In the genomic region with DNA sequence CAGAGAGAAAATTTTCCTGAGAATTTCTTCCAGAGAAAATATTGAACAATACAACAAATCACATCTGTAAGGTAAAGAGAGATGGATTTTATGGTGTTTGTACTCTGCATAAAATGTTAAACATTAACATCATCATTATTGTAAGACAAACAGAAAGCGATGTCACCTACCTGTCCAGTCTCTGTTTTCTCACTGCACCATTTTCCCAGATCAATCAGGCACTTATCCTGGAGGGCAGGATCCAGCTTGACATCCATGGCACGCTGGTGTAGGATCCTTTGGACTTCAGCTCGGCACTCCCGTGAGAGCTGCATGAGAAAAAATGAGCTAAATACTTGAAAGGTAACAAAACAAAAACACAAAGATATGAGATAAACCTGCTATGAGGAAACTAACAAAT, we compare ENCODE assay signal across 20 cellular contexts. TPM values are rescaled to one million over a fixed set of nuclear protein-coding genes. Genes with fewer than 3 reads are reported as not detected.
DNase-seq lines count a peak whose midpoint lies in the region; ATAC-seq, FAIRE-seq and TF ChIP-seq lines count a peak whose summit lies in the region.
"Had no signal": no experiment of that assay in that cellular context is flagged by ENCODE, and none has a peak within 500 bp of the region (broad histone marks: within the 10 kb centered on the region; RNA-seq: fewer than 3 reads in every experiment).

No MANE protein-coding gene starts in this region.

- intact Hi-C loops in CD14-positive monocyte (cut with micrococcal nuclease) = loop anchor here in 1 of 2 donors (10.0 kb wide), 1 partner anchor 148 kb away; no protein-coding TSS in a partner anchor

- WGBS in A549 (ENCODE audit: missing lambda C conversion rate) = 25% methylated on average over 4 of the region's 4 CpGs

- DNase-seq in A549 (ENCODE audit: low read depth in 1 of 2, low spot score in 1 of 2) (peak in 1 of 2 experiments; percentile 25), DMS53 treated with DMSO at 0.1 percent for 48 hours (lab: John Stamatoyannopoulos, UW; ENCODE audit: unreplicated experiment) (peak; percentile 45), mucosa of gallbladder (ENCODE audit: low spot score) (peak; percentile 66), urothelium cell line (ENCODE audit: low spot score) (no peak), CD14-positive monocyte (ENCODE audit: low spot score) (no peak)
- DNase-seq: CD4-positive, alpha-beta T cell; DMS79; Karpas-422; NCI-H1694; NCI-H2081; NCI-H2171 treated with DMSO at 0.1 percent for 48 hours; NCI-H524 treated with DMSO at 0.1 percent for 48 hours; NCI-H82; SJCRH30 had no signal

- peaks cover 79 to 93% of the 10 kb centered on the region in 2 donors for H3K36me3 Mint-ChIP-seq in CD14-positive monocyte

- no peak overlapping the region for H3K4me3 Mint-ChIP-seq in CD14-positive monocyte
- H3K4me3 Mint-ChIP-seq: CD4-positive, alpha-beta T cell; IgD-negative memory B cell had no signal

- TF ChIP-seq CTCF in A549 (IDR thresholded peaks at IDR 0.05) = no peak
- TF ChIP-seq CTCF in VCaP (conservative IDR thresholded peaks at IDR 0.05) = no peak
- TF ChIP-seq CTCF in CD14-positive monocyte (IDR thresholded peaks at IDR 0.05) = no peak

- no peak overlapping the region for H3K4me3 ChIP-seq in A549
- H3K4me3 ChIP-seq: Peyer's patch, SJCRH30 had no signal

- FAIRE-seq in A549 (lab: Jason Lieb, UNC) = no peak
- no peak for FAIRE-seq in urothelium cell line (lab: Jason Lieb, UNC)

- H3K27me3 Mint-ChIP-seq in CD14-positive monocyte (ENCODE audit: low read depth in 3 of 3) = no peaks in the 10 kb centered on the region
- H3K27me3 Mint-ChIP-seq: CD4-positive, alpha-beta T cell; IgD-negative memory B cell had no signal

- H3K4me1 ChIP-seq in A549 = peaks cover 46% of the 10 kb centered on the region
- H3K4me1 ChIP-seq: SJCRH30 had no signal

- no peak for TF ChIP-seq POLR2A in A549 (IDR thresholded peaks at IDR 0.05; ENCODE audit: low read length)

- ATAC-seq in A549 (no peak), HG03095 (IDR thresholded peaks at IDR 0.05; ENCODE audit: unreplicated experiment) (no peak), HG03442 (IDR thresholded peaks at IDR 0.05; ENCODE audit: unreplicated experiment) (no peak)

- H3K4me2 ChIP-seq in A549 = peak overlapping the region; percentile 45; the same call in 2 of the 3 replicates

- no peak for TF ChIP-seq RAD21 in A549 (conservative IDR thresholded peaks at IDR 0.05 in 1 of 2, IDR thresholded peaks at IDR 0.05 in 1 of 2)

- H3K9me3 ChIP-seq in A549 = no peaks in the 10 kb centered on the region
- H3K9me3 ChIP-seq: Peyer's patch, SJCRH30 had no signal

- no peak for TF ChIP-seq EP300 in A549 (IDR thresholded peaks at IDR 0.05)

- no peak overlapping the region for H3K27ac ChIP-seq in A549
- H3K27ac ChIP-seq in VCaP = peak overlapping the region; percentile 76
- H3K27ac ChIP-seq: SJCRH30 had no signal

- CTCF ChIA-PET in A549 (lab: Yijun Ruan, JAX) = interaction anchor here (1.7 kb wide), 1 partner anchor 146 kb away, joined by 5 read pairs; no protein-coding TSS in a partner anchor

- POLR2A ChIA-PET in A549 (lab: Yijun Ruan, JAX) = interaction anchor here (1.5 kb wide), 1 partner anchor 130 kb away, joined by 3 read pairs; a partner anchor contains a TSS

- H3K27ac Mint-ChIP-seq in CD14-positive monocyte = no peak overlapping the region
- H3K27ac Mint-ChIP-seq: CD4-positive, alpha-beta T cell; IgD-negative memory B cell had no signal

- no peaks in the 10 kb centered on the region for H3K9me3 Mint-ChIP-seq in CD14-positive monocyte
- H3K9me3 Mint-ChIP-seq: CD4-positive, alpha-beta T cell; IgD-negative memory B cell had no signal

- H3K4me1 Mint-ChIP-seq in CD14-positive monocyte = no peaks in the 10 kb centered on the region

TF ChIP-seq in A549, 52 proteins besides CTCF, POLR2A, EP300 and RAD21:
- TF ChIP-seq MYC (IDR thresholded peaks at IDR 0.05; ENCODE audit: borderline replicate concordance, low read length) = no peak
- TF ChIP-seq BHLHE40 (IDR thresholded peaks at IDR 0.05; ENCODE audit: low read depth, low read length) = no peak
- TF ChIP-seq ZC3H11A (IDR thresholded peaks at IDR 0.05) = no peak
- no peak for TF ChIP-seq SREBF2 (IDR thresholded peaks at IDR 0.05)
- no peak for TF ChIP-seq CBX8 (IDR thresholded peaks at IDR 0.05)
- no peak for TF ChIP-seq MAFK (IDR thresholded peaks at IDR 0.05; ENCODE audit: partially characterized antibody)
- TF ChIP-seq EHF (CRISPR knock-in tag; IDR thresholded peaks at IDR 0.05) = no peak
- no peak for TF ChIP-seq TP53 (CRISPR knock-in tag; IDR thresholded peaks at IDR 0.05)
- TF ChIP-seq, protein P1, sequence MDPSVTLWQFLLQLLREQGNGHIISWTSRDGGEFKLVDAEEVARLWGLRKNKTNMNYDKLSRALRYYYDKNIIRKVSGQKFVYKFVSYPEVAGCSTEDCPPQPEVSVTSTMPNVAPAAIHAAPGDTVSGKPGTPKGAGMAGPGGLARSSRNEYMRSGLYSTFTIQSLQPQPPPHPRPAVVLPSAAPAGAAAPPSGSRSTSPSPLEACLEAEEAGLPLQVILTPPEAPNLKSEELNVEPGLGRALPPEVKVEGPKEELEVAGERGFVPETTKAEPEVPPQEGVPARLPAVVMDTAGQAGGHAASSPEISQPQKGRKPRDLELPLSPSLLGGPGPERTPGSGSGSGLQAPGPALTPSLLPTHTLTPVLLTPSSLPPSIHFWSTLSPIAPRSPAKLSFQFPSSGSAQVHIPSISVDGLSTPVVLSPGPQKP (IDR thresholded peaks at IDR 0.05; ENCODE audit: low read depth, low read length) = no peak
- no peak for TF ChIP-seq NR3C1 (IDR thresholded peaks at IDR 0.05)
- TF ChIP-seq ESRRA (IDR thresholded peaks at IDR 0.05; ENCODE audit: borderline replicate concordance, low read length) = no peak

RNA-seq across cellular contexts. Expression of a gene that starts 55.9 kb away (rescaled TPM):
- polyA plus RNA-seq in A549 (2011; rRNA removed) (0.26 and 0.50 TPM in 2 replicates), A549 (2017; fragmentation: RNase III; extraction: RNeasy Plus Mini Kit Qiagen cat#74134 plus additional on column Dnase treatment) (0.31 to 0.69 TPM (median 0.51 TPM) in 3 replicates), CD14-positive monocyte (not detected)
- 0.29 and 0.36 TPM in 2 replicates for polyA plus RNA-seq in A549 (2012; cell fraction: cytosol; rRNA removed)
- 2.5 and 3.6 TPM in 2 replicates for polyA plus RNA-seq in A549 (2012; cell fraction: nucleus; rRNA removed)
- polyA minus RNA-seq in A549 (2011; rRNA and poly(A)+ RNA removed) = 0.63 and 0.70 TPM in 2 replicates
- 6.0 TPM for total RNA-seq in mucosa of gallbladder
- total RNA-seq: SJCRH30 had no signal
- polyA plus RNA-seq: BJ, IgD-negative memory B cell had no signal

Comparison
In these comparisons a context has a peak if more than half of its experiments do, and no peak if none do; other contexts are left out.
1. DNase-seq: peak in DMS53 treated with DMSO at 0.1 percent for 48 hours (single experiment) and mucosa of gallbladder (single experiment); none in urothelium cell line (single experiment) and CD14-positive monocyte (single experiment).